In the genomic region with DNA sequence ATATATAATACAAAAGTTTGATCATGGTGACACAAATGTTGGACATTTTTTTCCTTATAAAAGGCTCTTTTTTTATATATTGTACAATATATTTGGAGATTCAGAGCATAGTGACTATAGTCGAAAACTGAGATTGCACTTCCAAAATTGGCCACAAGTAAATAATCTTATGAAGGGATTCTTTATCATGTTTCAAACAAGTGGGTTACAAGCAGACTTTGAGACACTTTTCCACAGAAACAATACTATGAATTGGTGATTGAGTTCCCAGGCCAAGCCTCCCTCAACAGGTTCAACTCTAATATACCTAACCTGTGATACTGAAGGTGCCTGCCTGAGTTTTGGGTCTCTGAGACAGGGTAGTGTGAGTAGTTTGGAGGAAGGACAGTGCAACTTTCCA, we compare ENCODE assay signal across 21 cellular contexts. TPM values are rescaled to one million over a fixed set of nuclear protein-coding genes. Genes with fewer than 3 reads are reported as not detected.
DNase-seq lines count a peak whose midpoint lies in the region; ATAC-seq and TF ChIP-seq lines count a peak whose summit lies in the region.
"Had no signal": no experiment of that assay in that cellular context is flagged by ENCODE, and none has a peak within 500 bp of the region (broad histone marks: within the 10 kb centered on the region; RNA-seq: fewer than 3 reads in every experiment).

No MANE protein-coding gene starts in this region.

- no peak for ATAC-seq in CD4-positive, alpha-beta T cell (ENCODE audit: poor library complexity)
- ATAC-seq in HG03469 (IDR thresholded peaks at IDR 0.05; ENCODE audit: unreplicated experiment), result no peak
- ATAC-seq in WTC11, result no peak
- ATAC-seq: activated T-helper 17 cell treated with anti-CD3 and anti-CD28 coated beads, Interleukin-2, amount 50 U/mL, for 72 hours; gastrocnemius medialis; natural killer cell treated with Interleukin-12 subunit alpha and Interleukin-12 subunit beta and Interleukin-15 and Interleukin-18, amount 100 ng/mL, for 72 hours had no signal

- no peak overlapping the region for H3K4me3 Mint-ChIP-seq in CD4-positive, alpha-beta T cell
- H3K4me3 Mint-ChIP-seq in neural progenitor cell, result no peak overlapping the region
- H3K4me3 Mint-ChIP-seq in WTC11, result no peak overlapping the region
- H3K4me3 Mint-ChIP-seq: activated naive CD8-positive, alpha-beta T cell treated with anti-CD3 and anti-CD28 coated beads, Interleukin-2, amount 10 ng/mL, durations not matched to agents 7 days and 5 days; activated T-helper 17 cell treated with anti-CD3 and anti-CD28 coated beads, Interleukin-2, amount 50 U/mL, for 72 hours; brain; CD8-positive, alpha-beta memory T cell; natural killer cell treated with Interleukin-12 subunit alpha and Interleukin-12 subunit beta and Interleukin-15 and Interleukin-18, amount 100 ng/mL, for 72 hours had no signal

- no peaks in the 10 kb centered on the region for H3K36me3 ChIP-seq in KMS-11 (ENCODE audit: insufficient read depth)
- no peaks in the 10 kb centered on the region for H3K36me3 ChIP-seq in neural progenitor cell
- H3K36me3 ChIP-seq: prostate gland had no signal

- POLR2A ChIA-PET in CD4-positive, alpha-beta T cell (lab: Charles Lee), result no interaction called here
- POLR2A ChIA-PET in WTC11 (lab: Charles Lee), result no interaction called here

- H2AFZ ChIP-seq in KMS-11 (ENCODE audit: low read depth) (no peak overlapping the region), neural progenitor cell (replicated peaks) (no peak overlapping the region)

- no peak overlapping the region for H3K27ac ChIP-seq in CD4-positive, alpha-beta T cell (ENCODE audit: low read depth, low read length)
- no peak overlapping the region for H3K27ac ChIP-seq in KMS-11
- H3K27ac ChIP-seq in neural progenitor cell, result no peak overlapping the region
- H3K27ac ChIP-seq: gastrocnemius medialis, prostate gland, thyroid gland had no signal

- H3K9me3 ChIP-seq in CD4-positive, alpha-beta T cell (ENCODE audit: control insufficient read depth, low read length), result no peaks in the 10 kb centered on the region
- no peaks in the 10 kb centered on the region for H3K9me3 ChIP-seq in neural progenitor cell (ENCODE audit: low read depth)
- H3K9me3 ChIP-seq: gastrocnemius medialis, prostate gland, thyroid gland had no signal

- H3K4me3 ChIP-seq in KMS-11 (IDR thresholded peaks at IDR 0.05; ENCODE audit: insufficient read depth, low read depth, low read length), result no peak overlapping the region
- no peak overlapping the region for H3K4me3 ChIP-seq in epithelial cell of esophagus (ENCODE audit: low read length)
- H3K4me3 ChIP-seq in neural progenitor cell, result no peak overlapping the region
- H3K4me3 ChIP-seq: gastrocnemius medialis, prostate gland, thyroid gland had no signal

- no peaks in the 10 kb centered on the region for H3K27me3 ChIP-seq in CD4-positive, alpha-beta T cell (ENCODE audit: control insufficient read depth, insufficient read depth, low read length)
- no peaks in the 10 kb centered on the region for H3K27me3 ChIP-seq in KMS-11 (ENCODE audit: insufficient read depth, low read depth)
- H3K27me3 ChIP-seq in neural progenitor cell, result no peaks in the 10 kb centered on the region
- H3K27me3 ChIP-seq: gastrocnemius medialis, thyroid gland had no signal

- intact Hi-C loops in CD4-positive, alpha-beta T cell (cut with DNase I, micrococcal nuclease), result loop anchor here (5.0 to 10.0 kb wide), 2 partner anchors 811 to 1013 kb away; no protein-coding TSS in a partner anchor

- H3F3A ChIP-seq in neural progenitor cell (ENCODE audit: low read depth), result peaks cover 21% of the 10 kb centered on the region

- H4K20me1 ChIP-seq in KMS-11 (ENCODE audit: insufficient read depth) (no peaks in the 10 kb centered on the region), neural progenitor cell (ENCODE audit: low read depth) (peaks cover 11% of the 10 kb centered on the region)

- peaks cover 42% of the 10 kb centered on the region for H3K36me3 Mint-ChIP-seq in CD4-positive, alpha-beta T cell (ENCODE audit: low read depth)
- H3K36me3 Mint-ChIP-seq in neural progenitor cell, result peaks cover 12% of the 10 kb centered on the region
- H3K36me3 Mint-ChIP-seq in WTC11, result no peaks in the 10 kb centered on the region

- no peaks in the 10 kb centered on the region for H3K27me3 Mint-ChIP-seq in CD4-positive, alpha-beta T cell
- no peaks in the 10 kb centered on the region for H3K27me3 Mint-ChIP-seq in neural progenitor cell (ENCODE audit: insufficient read depth, low read depth)
- H3K27me3 Mint-ChIP-seq in WTC11 (ENCODE audit: low read depth), result no peaks in the 10 kb centered on the region
- H3K27me3 Mint-ChIP-seq: activated naive CD8-positive, alpha-beta T cell treated with anti-CD3 and anti-CD28 coated beads, Interleukin-2, amount 10 ng/mL, durations not matched to agents 7 days and 5 days; activated T-helper 17 cell treated with anti-CD3 and anti-CD28 coated beads, Interleukin-2, amount 50 U/mL, for 72 hours; brain; CD8-positive, alpha-beta memory T cell; natural killer cell treated with Interleukin-12 subunit alpha and Interleukin-12 subunit beta and Interleukin-15 and Interleukin-18, amount 100 ng/mL, for 72 hours had no signal

- H3K4me1 ChIP-seq in KMS-11 (ENCODE audit: low read depth, poor library complexity, severe bottlenecking) (no peaks in the 10 kb centered on the region), neural progenitor cell (peaks cover 31% of the 10 kb centered on the region)
- H3K4me1 ChIP-seq: gastrocnemius medialis, prostate gland had no signal

- H3K9me3 Mint-ChIP-seq in CD4-positive, alpha-beta T cell, result no peaks in the 10 kb centered on the region
- no peaks in the 10 kb centered on the region for H3K9me3 Mint-ChIP-seq in neural progenitor cell
- H3K9me3 Mint-ChIP-seq in WTC11, result no peaks in the 10 kb centered on the region
- H3K9me3 Mint-ChIP-seq: activated naive CD8-positive, alpha-beta T cell treated with anti-CD3 and anti-CD28 coated beads, Interleukin-2, amount 10 ng/mL, durations not matched to agents 7 days and 5 days; activated T-helper 17 cell treated with anti-CD3 and anti-CD28 coated beads, Interleukin-2, amount 50 U/mL, for 72 hours; brain; CD8-positive, alpha-beta memory T cell; natural killer cell treated with Interleukin-12 subunit alpha and Interleukin-12 subunit beta and Interleukin-15 and Interleukin-18, amount 100 ng/mL, for 72 hours had no signal

- H3K4me1 Mint-ChIP-seq in CD4-positive, alpha-beta T cell (ENCODE audit: low read depth), result peaks cover 11% of the 10 kb centered on the region
- H3K4me1 Mint-ChIP-seq in neural progenitor cell (peaks cover 6% of the 10 kb centered on the region), WTC11 (peaks cover 39% of the 10 kb centered on the region)

- H3K79me2 ChIP-seq in KMS-11 (ENCODE audit: insufficient read depth, low read depth), result no peaks in the 10 kb centered on the region
- no peaks in the 10 kb centered on the region for H3K79me2 ChIP-seq in neural progenitor cell (ENCODE audit: low read depth)

- no peak for DNase-seq in CD4-positive, alpha-beta T cell
- no peak for DNase-seq in epithelial cell of esophagus (ENCODE audit: low read depth)
- no peak for DNase-seq in neural progenitor cell (ENCODE audit: low spot score)
- DNase-seq in activated CD8-positive, alpha-beta memory T cell treated with anti-CD3 and anti-CD28 coated beads for 24 hours, result no peak
- no peak for DNase-seq in WTC11 (ENCODE audit: low spot score)
- DNase-seq in epidermal melanocyte (ENCODE audit: insufficient read length, low spot score), result no peak
- DNase-seq: activated CD4-positive, alpha-beta T cell treated with anti-CD3 and anti-CD28 coated beads for 4 hours; activated naive CD8-positive, alpha-beta T cell treated with anti-CD3 and anti-CD28 coated beads, Interleukin-2, amount 10 ng/mL, durations not matched to agents 7 days and 5 days; CD8-positive, alpha-beta memory T cell; cortex of kidney; gastrocnemius medialis; NCI-H1105 treated with DMSO at 0.1 percent for 48 hours; NCI-H510A; stimulated activated naive CD4-positive, alpha-beta T cell treated with Interleukin-2 at 50 U/mL for 16 hours; thyroid gland had no signal

- H3K9ac ChIP-seq in KMS-11 (no peak overlapping the region), neural progenitor cell (no peak overlapping the region)

- CTCF ChIA-PET in CD4-positive, alpha-beta T cell (lab: Charles Lee), result no interaction called here
- CTCF ChIA-PET in WTC11 (lab: Charles Lee), result interaction anchor here (1.5 to 6.3 kb wide), 3 partner anchors 9 to 25 kb away, joined by 3 to 37 read pairs (median 7); no protein-coding TSS in a partner anchor

- H3K27ac Mint-ChIP-seq in CD4-positive, alpha-beta T cell, result no peak overlapping the region
- H3K27ac Mint-ChIP-seq in neural progenitor cell, result no peak overlapping the region
- H3K27ac Mint-ChIP-seq in WTC11, result no peak overlapping the region
- H3K27ac Mint-ChIP-seq: activated naive CD8-positive, alpha-beta T cell treated with anti-CD3 and anti-CD28 coated beads, Interleukin-2, amount 10 ng/mL, durations not matched to agents 7 days and 5 days; activated T-helper 17 cell treated with anti-CD3 and anti-CD28 coated beads, Interleukin-2, amount 50 U/mL, for 72 hours; brain; natural killer cell treated with Interleukin-12 subunit alpha and Interleukin-12 subunit beta and Interleukin-15 and Interleukin-18, amount 100 ng/mL, for 72 hours had no signal

- peak; percentile 2 for TF ChIP-seq CTCF in CD4-positive, alpha-beta T cell (IDR thresholded peaks at IDR 0.05)
- 0 out of 2 replicates have a peak, but pooled peaks have one; percentile 24 for TF ChIP-seq CTCF in KMS-11 (conservative IDR thresholded peaks at IDR 0.05; ENCODE audit: low read depth, low read length)
- TF ChIP-seq CTCF in epithelial cell of esophagus (IDR thresholded peaks at IDR 0.05; ENCODE audit: insufficient read depth, low read depth, low read length, missing control alignments), result peak; percentile 2
- TF ChIP-seq CTCF in neural progenitor cell (IDR thresholded peaks at IDR 0.05), result peak; percentile 26
- no peak for TF ChIP-seq CTCF in WTC11 (IDR thresholded peaks at IDR 0.05)

- H3K4me2 ChIP-seq in KMS-11 (no peak overlapping the region), neural progenitor cell (no peak overlapping the region)

TF ChIP-seq in WTC11, 78 proteins besides CTCF, POLR2A, EP300 and RAD21 (continues in another document):
- TF ChIP-seq, protein P1, sequence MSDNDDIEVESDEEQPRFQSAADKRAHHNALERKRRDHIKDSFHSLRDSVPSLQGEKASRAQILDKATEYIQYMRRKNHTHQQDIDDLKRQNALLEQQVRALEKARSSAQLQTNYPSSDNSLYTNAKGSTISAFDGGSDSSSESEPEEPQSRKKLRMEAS (CRISPR knock-in tag; IDR thresholded peaks at IDR 0.05), result no peak
- TF ChIP-seq FOXP1 (CRISPR knock-in tag; IDR thresholded peaks at IDR 0.05; ENCODE audit: borderline replicate concordance), result no peak
- TF ChIP-seq ZNF396 (CRISPR knock-in tag; IDR thresholded peaks at IDR 0.05; ENCODE audit: borderline replicate concordance), result no peak

RNA-seq across cellular contexts. Expression of a gene that starts 13.8 kb away (rescaled TPM):
- total RNA-seq in CD4-positive, alpha-beta T cell, result under 1 TPM; 0.58 to 0.59 TPM
- total RNA-seq in neural progenitor cell (ENCODE audit: low replicate concordance) (11.4 and 15.2 TPM in 2 replicates), WTC11 (2021) (5.3 to 6.5 TPM (median 5.6 TPM) in 3 replicates)

RNA-seq across cellular contexts. Expression of a gene that starts 13.8 kb away (rescaled TPM):
- total RNA-seq in CD4-positive, alpha-beta T cell, result 10 to 100 TPM; 20.2 to 23.9 TPM
- total RNA-seq in neural progenitor cell (ENCODE audit: low replicate concordance), result 44.3 and 49.2 TPM in 2 replicates
- total RNA-seq in WTC11 (2021), result 18.1 to 23.0 TPM (median 18.1 TPM) in 3 replicates
